ENCODE assay signal across 22 cellular contexts in genomic region chr21:29205988-29206387, GRCh38.
"Had no signal": no experiment of that assay in that cellular context is flagged by ENCODE, and none has a peak within 500 bp of the region (broad histone marks: within the 10 kb centered on the region; RNA-seq: fewer than 3 reads in every experiment).

No MANE protein-coding gene starts in this region.

- H3K4me2 ChIP-seq: SK-N-SH had no signal

- H3K27me3 ChIP-seq: ascending aorta, cardiac muscle cell, Peyer's patch, SJSA1 had no signal

- H3K4me3 ChIP-seq: ascending aorta, cardiac muscle cell, Peyer's patch, SJSA1 had no signal

- ATAC-seq: activated CD8-positive, alpha-beta T cell treated with anti-CD3 and anti-CD28 coated beads for 36 hours had no signal

- H3K27ac ChIP-seq: ascending aorta, cardiac muscle cell, Peyer's patch, SJSA1 had no signal

- FAIRE-seq: TTC549 had no signal

- H3K9me3 ChIP-seq: Peyer's patch had no signal

- DNase-seq: activated CD4-positive, alpha-beta T cell treated with anti-CD3 and anti-CD28 coated beads, Interleukin-2, amount 50 U/mL, for 4 hours; activated CD8-positive, alpha-beta T cell treated with anti-CD3 and anti-CD28 coated beads for 36 hours; activated gamma-delta T cell; activated naive CD4-positive, alpha-beta T cell treated with Interleukin-2 at 50 U/mL for 16 hours; activated naive CD8-positive, alpha-beta T cell treated with anti-CD3 and anti-CD28 coated beads, Interleukin-2, amount 10 ng/mL, durations not matched to agents 7 days and 5 days; activated T-cell treated with anti-CD3 and anti-CD28 coated beads, Interleukin-2, amount 50 U/mL, for 24 hours; amygdala; NCI-H1105; NCI-H1417 treated with DMSO at 0.1 percent for 48 hours; NCI-H187 treated with DMSO at 0.1 percent for 48 hours; NCI-H2081; NCI-H2171 treated with DMSO at 0.1 percent for 48 hours; NCI-H345; NCI-H524 treated with DMSO at 0.1 percent for 48 hours; Peyer's patch; RPMI8226; SHP77 treated with DMSO at 0.1 percent for 48 hours; SK-N-SH had no signal

- H3K36me3 ChIP-seq: ascending aorta, cardiac muscle cell, Peyer's patch, SJSA1 had no signal

- H3K9ac ChIP-seq: SK-N-SH had no signal

- H3K4me1 ChIP-seq: Peyer's patch had no signal
